8 cellular contexts compared by ENCODE assay signal in the genomic region with DNA sequence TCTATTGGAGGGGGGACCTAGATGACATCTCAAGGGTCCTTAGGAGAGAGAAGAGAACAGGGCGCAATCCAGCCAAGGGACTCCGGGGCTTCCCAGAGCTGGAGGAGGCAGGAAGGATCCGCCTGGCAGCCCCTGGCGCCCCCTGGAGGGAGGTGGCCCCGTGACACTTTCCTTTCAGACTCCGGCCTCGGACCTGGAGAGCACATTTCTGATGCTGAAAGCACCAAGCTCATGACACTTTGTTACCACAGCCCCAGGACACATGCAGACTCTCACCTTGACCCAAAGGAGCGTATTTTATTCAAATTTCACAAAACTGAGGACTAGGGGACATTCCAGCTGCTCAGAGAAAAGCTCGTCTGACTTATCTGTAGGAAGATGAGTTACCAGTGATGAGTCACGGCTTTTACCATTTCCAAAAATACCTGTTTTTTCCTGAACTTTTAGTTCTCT. TPM values are rescaled to one million over a fixed set of nuclear protein-coding genes. Genes with fewer than 3 reads are reported as not detected.
DNase-seq lines count a peak whose midpoint lies in the region; ATAC-seq, FAIRE-seq and TF ChIP-seq lines count a peak whose summit lies in the region.

No MANE protein-coding gene starts in this region.

- peak overlapping the region; percentile 77 for H3K9ac ChIP-seq in HepG2 (ENCODE audit: insufficient read depth, low read depth, low read length)

- H3K27ac Mint-ChIP-seq in T-helper 17 cell, result peak overlapping the region; percentile 67

- peak; percentile 76 for TF ChIP-seq RAD21 in HepG2 (CRISPR knock-in tag; IDR thresholded peaks at IDR 0.05)

- peaks cover 8% of the 10 kb centered on the region for H3K36me3 Mint-ChIP-seq in T-helper 17 cell (ENCODE audit: low read depth)

- no peaks in the 10 kb centered on the region for H3K36me3 ChIP-seq in HepG2 (replicated peaks in 1 of 2; ENCODE audit: control insufficient read depth in 1 of 2, insufficient read depth in 2 of 2, low read length in 2 of 2)

- H3K4me3 Mint-ChIP-seq in T-helper 17 cell, result peak overlapping the region; percentile 57

- peak; percentile 58 for ATAC-seq in T-helper 17 cell
- peak; percentile 76 for ATAC-seq in HepG2
- peak; percentile 34 for ATAC-seq in stimulated activated naive CD8-positive, alpha-beta T cell treated with anti-CD3 and anti-CD28 coated beads, Interleukin-15, Interleukin-2, amounts not matched to agents 100 U/mL and 50 U/mL, for 24 hours
- no peak for ATAC-seq in HG03565 (IDR thresholded peaks at IDR 0.05; ENCODE audit: unreplicated experiment)
- no peak for ATAC-seq in GM19397 (IDR thresholded peaks at IDR 0.05; ENCODE audit: unreplicated experiment)

- 24% methylated on average over 5 of the region's 10 CpGs for WGBS in HepG2 (ENCODE audit: low lambda C conversion rate)

- H3K4me3 ChIP-seq in choroid plexus epithelial cell (ENCODE audit: low read depth, low read length) (no peak overlapping the region), HepG2 (replicated peaks in 1 of 3; ENCODE audit: insufficient read depth in 1 of 3, low read depth in 2 of 3, low read length in 3 of 3) (peak overlapping the region; percentile 60 to 78 (median 61))

- POLR2A ChIA-PET in HEK293T (lab: Yijun Ruan, JAX) (interaction anchor here (0.9 to 1.0 kb wide), 2 partner anchors 15 to 17 kb away, joined by 4 to 5 read pairs; no protein-coding TSS in a partner anchor), HepG2 (lab: Yijun Ruan, JAX) (interaction anchor here (0.8 to 2.1 kb wide), 21 partner anchors 9 to 297 kb away, joined by 3 to 36 read pairs (median 7); partner anchors contain the start of gene POFUT2)

- H3K4me2 ChIP-seq in HepG2 (ENCODE audit: low read depth, low read length), result peak overlapping the region; percentile 98

- BruUV-seq in HepG2 (replicated peaks; lab: Mats Ljungman, UMichigan), result TSS peak; percentile 54

- no peaks in the 10 kb centered on the region for H4K20me1 ChIP-seq in HepG2 (ENCODE audit: insufficient read depth, low read length)

- no peaks in the 10 kb centered on the region for H3K27me3 ChIP-seq in HepG2 (ENCODE audit: control insufficient read depth in 1 of 2, insufficient read depth in 2 of 2, low read length in 2 of 2)

- peak; percentile 83 for FAIRE-seq in HepG2 (lab: Jason Lieb, UNC)

- TF ChIP-seq EP300 in HepG2 (IDR thresholded peaks at IDR 0.05; ENCODE audit: low read depth in 2 of 2, low read length in 2 of 2) (no peak), HepG2 (CRISPR knock-in tag; IDR thresholded peaks at IDR 0.05; ENCODE audit: borderline replicate concordance) (no peak)

- TF ChIP-seq CTCF in AG09319 (IDR thresholded peaks at IDR 0.05; ENCODE audit: low read depth, low read length), result peak; percentile 69
- TF ChIP-seq CTCF in choroid plexus epithelial cell (conservative IDR thresholded peaks at IDR 0.05; ENCODE audit: low read depth, low read length), result peak; percentile 83
- peak; percentile 75 for TF ChIP-seq CTCF in HepG2 (CRISPR knock-in tag; IDR thresholded peaks at IDR 0.05)

- peak overlapping the region; percentile 30 for H2AFZ ChIP-seq in HepG2 (ENCODE audit: low read length)

- DNase-seq in AG09319 (ENCODE audit: extremely low read depth, low read depth), result no peak
- DNase-seq in HEK293T (ENCODE audit: extremely low spot score), result peak; percentile 87
- DNase-seq in T-helper 17 cell, result peak in 1 of 3 donors; percentile 43
- peak; percentile 83 for DNase-seq in choroid plexus epithelial cell (ENCODE audit: low read depth)
- peak; percentile 69 for DNase-seq in HepG2 (ENCODE audit: low spot score)
- peak; percentile 68 for DNase-seq in stimulated activated naive CD8-positive, alpha-beta T cell treated with anti-CD3 and anti-CD28 coated beads, Interleukin-15, Interleukin-2, amounts not matched to agents 100 U/mL and 50 U/mL, for 24 hours

- no peaks in the 10 kb centered on the region for H3K79me2 ChIP-seq in HepG2 (ENCODE audit: insufficient read depth, low read length)

- peaks cover 39% of the 10 kb centered on the region for H3K4me1 ChIP-seq in HepG2 (ENCODE audit: insufficient read depth, low read length)

- H3K4me1 Mint-ChIP-seq in T-helper 17 cell, result peaks cover 10% of the 10 kb centered on the region

- intact Hi-C loops in HepG2 (cut with micrococcal nuclease; ENCODE audit: unreplicated experiment), result loop anchor here (1.0 to 5.0 kb wide), 2 partner anchors 17 to 138 kb away; no protein-coding TSS in a partner anchor

- CTCF ChIA-PET in HEK293T (lab: Yijun Ruan, JAX), result interaction anchor here (0.6 to 1.8 kb wide), 10 partner anchors 9 to 509 kb away, joined by 3 to 16 read pairs (median 4); no protein-coding TSS in a partner anchor
- CTCF ChIA-PET in HepG2 (lab: Yijun Ruan, JAX; ENCODE audit: low intra/inter-chr PET ratio, low total read pairs), result interaction anchor here (2.0 to 2.1 kb wide), 2 partner anchors 16 to 130 kb away, joined by 8 to 20 read pairs; no protein-coding TSS in a partner anchor

- no peak for TF ChIP-seq POLR2A in HepG2 (IDR thresholded peaks at IDR 0.05; ENCODE audit: insufficient read depth in 1 of 2, low read depth in 2 of 2, low read length in 2 of 2)

- H3K9me3 ChIP-seq in T-helper 17 cell (ENCODE audit: control insufficient read depth, low read length, poor library complexity, severe bottlenecking) (no peaks in the 10 kb centered on the region), HepG2 (ENCODE audit: low read length) (no peaks in the 10 kb centered on the region)

- H3K27me3 Mint-ChIP-seq in T-helper 17 cell, result peaks cover 27% of the 10 kb centered on the region

- peak overlapping the region; percentile 91 for H3K27ac ChIP-seq in HepG2 (ENCODE audit: extremely low read length, insufficient read depth, low read length)

- in situ Hi-C loops in HepG2 (cut with HindIII; ENCODE audit: extremely low pct_ligation_motif_present, low pct_unique_long_range_greater_than_20kb), result no loop called here

TF ChIP-seq in HEK293T, 16 proteins besides CTCF, POLR2A, EP300 and RAD21 (continues in another document):
- TF ChIP-seq CTBP1 (IDR thresholded peaks at IDR 0.05; ENCODE audit: borderline replicate concordance) (no peak), FOXK2 (IDR thresholded peaks at IDR 0.05) (no peak), LEF1 (IDR thresholded peaks at IDR 0.05; ENCODE audit: borderline replicate concordance) (no peak), HDGF (IDR thresholded peaks at IDR 0.05; ENCODE audit: borderline replicate concordance) (no peak), SP1 (IDR thresholded peaks at IDR 0.05) (no peak), ZNF384 (IDR thresholded peaks at IDR 0.05) (no peak), NFRKB (IDR thresholded peaks at IDR 0.05) (no peak), BHLHE40 (IDR thresholded peaks at IDR 0.05; ENCODE audit: borderline replicate concordance) (no peak), TARDBP (IDR thresholded peaks at IDR 0.05) (no peak), ELF4 (IDR thresholded peaks at IDR 0.05) (no peak), SUZ12 (IDR thresholded peaks at IDR 0.05) (no peak), ARNT (IDR thresholded peaks at IDR 0.05) (no peak)

TF ChIP-seq in HepG2, 621 proteins besides CTCF, POLR2A, EP300 and RAD21 (continues in another document):
- TF ChIP-seq ZFP90 (CRISPR knock-in tag; IDR thresholded peaks at IDR 0.05; ENCODE audit: borderline replicate concordance) (no peak), ZNF605 (CRISPR knock-in tag; IDR thresholded peaks at IDR 0.05) (0 out of 2 replicates have a peak, but pooled peaks have one; percentile 16)

RNA-seq across cellular contexts. Expression of gene POFUT2, which starts 21.4 kb away (rescaled TPM):
- total RNA-seq in T-helper 17 cell (10 to 100 TPM; 48.5 to 66.4 TPM), HepG2 (2016; rRNA removed; fragmentation: Illumina TruSeq; extraction: Trizol) (9.8 and 24.0 TPM in 2 replicates)
- 2.9 and 4.1 TPM in 2 replicates for total RNA-seq in HepG2 (2016; cell fraction: cytosol; rRNA removed; fragmentation: Illumina TruSeq; extraction: Trizol; ENCODE audit: low read depth)
- 8.5 and 20.1 TPM in 2 replicates for total RNA-seq in HepG2 (2016; cell fraction: insoluble cytoplasmic fraction; rRNA removed; fragmentation: Illumina TruSeq; extraction: Trizol)
- 7.7 and 7.9 TPM in 2 replicates for total RNA-seq in HepG2 (2016; cell fraction: membrane; rRNA removed; fragmentation: Illumina TruSeq; extraction: Trizol)
- total RNA-seq in HepG2 (2016; cell fraction: nucleus; rRNA removed; fragmentation: Illumina TruSeq; extraction: Trizol), result 29.0 and 30.4 TPM in 2 replicates
- 21.7 and 22.8 TPM in 2 replicates for polyA plus RNA-seq in HepG2 (2011; rRNA removed)
- 14.9 and 16.0 TPM in 2 replicates for polyA plus RNA-seq in HepG2 (2011; cell fraction: cytosol; rRNA removed)
- polyA plus RNA-seq in HepG2 (2011; cell fraction: nucleus; rRNA removed), result 67.0 and 84.3 TPM in 2 replicates
- 25.3 and 34.5 TPM in 2 replicates for polyA plus RNA-seq in HepG2 (2012)
- 3.3 and 3.7 TPM in 2 replicates for polyA plus RNA-seq in HepG2 (2016; cell fraction: cytosol; fragmentation: Illumina TruSeq; extraction: Trizol; ENCODE audit: low read depth)
- polyA plus RNA-seq in HepG2 (2016; cell fraction: insoluble cytoplasmic fraction; fragmentation: Illumina TruSeq; extraction: Trizol; ENCODE audit: low read depth), result 7.8 and 10.0 TPM in 2 replicates
- 6.3 and 6.9 TPM in 2 replicates for polyA plus RNA-seq in HepG2 (2016; cell fraction: membrane; fragmentation: Illumina TruSeq; extraction: Trizol; ENCODE audit: low read depth)
- polyA plus RNA-seq in HepG2 (2016; cell fraction: nucleus; fragmentation: Illumina TruSeq; extraction: Trizol; ENCODE audit: insufficient read depth, low read depth), result 66.5 TPM in 2 replicates
- polyA minus RNA-seq in HepG2 (2011; rRNA and poly(A)+ RNA removed; ENCODE audit: low replicate concordance), result 10.4 and 14.1 TPM in 2 replicates
- 8.6 and 9.1 TPM in 2 replicates for polyA minus RNA-seq in HepG2 (2011; cell fraction: cytosol; rRNA and poly(A)+ RNA removed)
- 22.9 and 23.1 TPM in 2 replicates for polyA minus RNA-seq in HepG2 (2011; cell fraction: nucleus; rRNA and poly(A)+ RNA removed)

Comparison
In these comparisons a context has a peak if more than half of its experiments do, and no peak if none do; other contexts are left out.
1. ATAC-seq: peak in T-helper 17 cell (single experiment), HepG2 (single experiment) and stimulated activated naive CD8-positive, alpha-beta T cell treated with anti-CD3 and anti-CD28 coated beads, Interleukin-15, Interleukin-2, amounts not matched to agents 100 U/mL and 50 U/mL, for 24 hours (single experiment); none in HG03565 (single experiment) and GM19397 (single experiment).
2. Peak in every context shown above with its lines, with median percentiles within 50 percentile points of each other: CTCF ChIP-seq.